Comparison of ENCODE assay signal across 1 cellular context in the genomic region with DNA sequence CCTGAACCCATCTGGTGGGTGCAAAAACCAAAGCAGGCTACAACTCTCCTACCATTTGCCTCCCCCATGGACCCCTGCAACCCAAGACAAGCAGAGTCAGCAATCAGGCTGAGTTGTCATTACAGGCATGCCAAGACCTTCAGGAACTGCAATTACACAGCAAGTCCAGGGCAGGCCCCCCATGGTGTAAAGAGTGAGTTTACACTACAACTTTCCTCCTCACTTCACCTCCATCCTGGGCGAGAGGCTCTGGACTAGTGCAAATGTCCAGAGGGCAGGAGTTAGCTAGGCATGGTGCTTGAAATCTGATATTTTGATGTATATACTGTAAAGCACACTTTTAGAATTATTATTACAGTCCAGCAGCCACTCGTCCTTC.
TF ChIP-seq lines count a peak whose summit lies in the region.

No MANE protein-coding gene starts in this region.

TF ChIP-seq in K562, 482 proteins besides CTCF, POLR2A, EP300 and RAD21:
- TF ChIP-seq BMI1 (IDR thresholded peaks at IDR 0.05; ENCODE audit: low read length) (no peak), MTA1 (IDR thresholded peaks at IDR 0.05; ENCODE audit: borderline replicate concordance) (no peak), CAMTA2 (CRISPR knock-in tag; conservative IDR thresholded peaks at IDR 0.05) (no peak), ZNF316 (IDR thresholded peaks at IDR 0.05) (peak; percentile 19; the same call in 1 of the 2 replicates), SETDB1 (IDR thresholded peaks at IDR 0.05; ENCODE audit: low read length) (no peak), CHAMP1 (IDR thresholded peaks at IDR 0.05) (no peak), ZNF41 (CRISPR knock-in tag; conservative IDR thresholded peaks at IDR 0.05) (no peak)
